39 cellular contexts compared by ENCODE assay signal in genomic region chrX:15938072-15938471, GRCh38.
"Had no signal": no experiment of that assay in that cellular context is flagged by ENCODE, and none has a peak within 500 bp of the region (broad histone marks: within the 10 kb centered on the region; RNA-seq: fewer than 3 reads in every experiment).

No MANE protein-coding gene starts in this region.

- H3K4me3 Mint-ChIP-seq: activated CD4-positive, alpha-beta memory T cell treated with anti-CD3 and anti-CD28 coated beads, Interleukin-2, amount 10 ng/mL, durations not matched to agents 7 days and 5 days; activated CD4-positive, alpha-beta T cell treated with anti-CD3 and anti-CD28 coated beads for 36 hours; activated CD4-positive, alpha-beta T cell treated with anti-CD3 and anti-CD28 coated beads, Interleukin-2, amount 10 ng/mL, durations not matched to agents 7 days and 5 days; activated CD8-positive, alpha-beta memory T cell treated with anti-CD3 and anti-CD28 coated beads, Interleukin-2, amount 10 ng/mL, durations not matched to agents 7 days and 5 days; activated CD8-positive, alpha-beta T cell treated with anti-CD3 and anti-CD28 coated beads, Interleukin-2, amount 10 ng/mL, durations not matched to agents 7 days and 5 days; activated naive CD4-positive, alpha-beta T cell treated with anti-CD3 and anti-CD28 coated beads, Interleukin-2, amount 10 ng/mL, durations not matched to agents 7 days and 5 days; activated naive CD4-positive, alpha-beta T cell treated with anti-CD3 and anti-CD28 coated beads, Interleukin-2, amount 50 U/mL, for 24 hours; activated naive CD8-positive, alpha-beta T cell; activated naive CD8-positive, alpha-beta T cell treated with anti-CD3 and anti-CD28 coated beads, Interleukin-2, amount 10 ng/mL, durations not matched to agents 7 days and 5 days; activated naive CD8-positive, alpha-beta T cell treated with anti-CD3 and anti-CD28 coated beads, Interleukin-2, amount 50 U/mL, for 24 hours; activated T-cell treated with anti-CD3 and anti-CD28 coated beads, Interleukin-2, amount 50 U/mL, for 24 hours; brain; central memory CD8-positive, alpha-beta T cell; T-helper 1 cell treated with Interleukin-12 subunit alpha and Interleukin-12 subunit beta and Interleukin-4 antibody, amounts not matched to agents 30 μg/mL and 1 μg/mL, for 36 hours; T-helper 2 cell treated with Interferon-gamma antibody and Interleukin-4, amounts not matched to agents 5 μg/mL and 100 μg/mL, for 36 hours had no signal

- H3K9me3 ChIP-seq: ascending aorta had no signal

- H3K4me1 ChIP-seq: ascending aorta had no signal

- H3K27ac Mint-ChIP-seq: activated CD4-positive, alpha-beta memory T cell treated with anti-CD3 and anti-CD28 coated beads, Interleukin-2, amount 10 ng/mL, durations not matched to agents 7 days and 5 days; activated CD4-positive, alpha-beta T cell treated with anti-CD3 and anti-CD28 coated beads for 36 hours; activated CD4-positive, alpha-beta T cell treated with anti-CD3 and anti-CD28 coated beads, Interleukin-2, amount 10 ng/mL, durations not matched to agents 7 days and 5 days; activated CD8-positive, alpha-beta memory T cell treated with anti-CD3 and anti-CD28 coated beads, Interleukin-2, amount 10 ng/mL, durations not matched to agents 7 days and 5 days; activated CD8-positive, alpha-beta T cell treated with anti-CD3 and anti-CD28 coated beads, Interleukin-2, amount 10 ng/mL, durations not matched to agents 7 days and 5 days; activated naive CD4-positive, alpha-beta T cell treated with anti-CD3 and anti-CD28 coated beads, Interleukin-2, amount 10 ng/mL, durations not matched to agents 7 days and 5 days; activated naive CD4-positive, alpha-beta T cell treated with anti-CD3 and anti-CD28 coated beads, Interleukin-2, amount 50 U/mL, for 24 hours; activated naive CD8-positive, alpha-beta T cell; activated naive CD8-positive, alpha-beta T cell treated with anti-CD3 and anti-CD28 coated beads, Interleukin-2, amount 10 ng/mL, durations not matched to agents 7 days and 5 days; activated naive CD8-positive, alpha-beta T cell treated with anti-CD3 and anti-CD28 coated beads, Interleukin-2, amount 50 U/mL, for 24 hours; activated T-cell treated with anti-CD3 and anti-CD28 coated beads, Interleukin-2, amount 50 U/mL, for 24 hours; activated T-helper 2 cell treated with anti-CD3 and anti-CD28 coated beads, Interferon-gamma antibody, Interleukin-2, Interleukin-4, amounts not matched to agents 10 μg/mL and 5 μg/mL and 100 μg/mL, durations not matched to agents 14 hours and 24 hours and 36 hours; brain; T-helper 1 cell treated with Interleukin-12 subunit alpha and Interleukin-12 subunit beta and Interleukin-4 antibody, amounts not matched to agents 30 μg/mL and 1 μg/mL, for 36 hours; T-helper 2 cell treated with Interferon-gamma antibody and Interleukin-4, amounts not matched to agents 5 μg/mL and 100 μg/mL, for 36 hours had no signal

- H3K4me1 Mint-ChIP-seq: activated CD4-positive, alpha-beta T cell treated with anti-CD3 and anti-CD28 coated beads for 36 hours; activated CD4-positive, alpha-beta T cell treated with anti-CD3 and anti-CD28 coated beads, Interleukin-2, amount 10 ng/mL, durations not matched to agents 7 days and 5 days; activated naive CD4-positive, alpha-beta T cell treated with anti-CD3 and anti-CD28 coated beads, Interleukin-2, amount 10 ng/mL, durations not matched to agents 7 days and 5 days; activated naive CD4-positive, alpha-beta T cell treated with anti-CD3 and anti-CD28 coated beads, Interleukin-2, amount 50 U/mL, for 24 hours; central memory CD8-positive, alpha-beta T cell had no signal

- FAIRE-seq: bronchial epithelial cell, TTC549 had no signal

- H3K36me3 ChIP-seq: ascending aorta, cardiac muscle cell had no signal

- ATAC-seq: activated CD4-positive, alpha-beta T cell treated with anti-CD3 and anti-CD28 coated beads for 36 hours; activated CD4-positive, CD25-positive, alpha-beta regulatory T cell treated with anti-CD3 and anti-CD28 coated beads, Interleukin-2, amount 50 U/mL, for 24 hours; activated CD8-positive, alpha-beta memory T cell treated with anti-CD3 and anti-CD28 coated beads, Interleukin-2, amount 10 ng/mL, durations not matched to agents 7 days and 5 days; activated CD8-positive, alpha-beta T cell treated with anti-CD3 and anti-CD28 coated beads, Interleukin-2, amount 10 ng/mL, durations not matched to agents 7 days and 5 days; activated naive CD8-positive, alpha-beta T cell treated with anti-CD3 and anti-CD28 coated beads, Interleukin-2, amount 50 U/mL, for 24 hours had no signal

- H3K27me3 ChIP-seq: ascending aorta, cardiac muscle cell had no signal

- H3K4me3 ChIP-seq: ascending aorta, cardiac muscle cell had no signal

- H3K27me3 Mint-ChIP-seq: activated naive CD8-positive, alpha-beta T cell had no signal

- H3K27ac ChIP-seq: ascending aorta, cardiac muscle cell, VCaP had no signal

- H3K36me3 Mint-ChIP-seq: activated CD8-positive, alpha-beta memory T cell treated with anti-CD3 and anti-CD28 coated beads, Interleukin-2, amount 10 ng/mL, durations not matched to agents 7 days and 5 days; activated naive CD4-positive, alpha-beta T cell treated with anti-CD3 and anti-CD28 coated beads, Interleukin-2, amount 10 ng/mL, durations not matched to agents 7 days and 5 days; activated naive CD4-positive, alpha-beta T cell treated with anti-CD3 and anti-CD28 coated beads, Interleukin-2, amount 50 U/mL, for 24 hours; activated naive CD8-positive, alpha-beta T cell; activated naive CD8-positive, alpha-beta T cell treated with anti-CD3 and anti-CD28 coated beads, Interleukin-2, amount 10 ng/mL, durations not matched to agents 7 days and 5 days; brain had no signal

- DNase-seq: activated CD4-positive, alpha-beta memory T cell treated with anti-CD3 and anti-CD28 coated beads, Interleukin-2, amount 10 ng/mL, durations not matched to agents 7 days and 5 days; activated CD4-positive, alpha-beta T cell treated with anti-CD3 and anti-CD28 coated beads for 1 hour; activated CD4-positive, alpha-beta T cell treated with anti-CD3 and anti-CD28 coated beads for 36 hours; activated CD4-positive, alpha-beta T cell treated with anti-CD3 and anti-CD28 coated beads for 48 hours; activated CD4-positive, alpha-beta T cell treated with anti-CD3 and anti-CD28 coated beads, Interleukin-2, amount 10 ng/mL, durations not matched to agents 7 days and 5 days; activated CD4-positive, alpha-beta T cell treated with anti-CD3 and anti-CD28 coated beads, Interleukin-2, amount 50 U/mL, for 48 hours; activated CD4-positive, CD25-positive, alpha-beta regulatory T cell; activated CD8-positive, alpha-beta memory T cell treated with anti-CD3 and anti-CD28 coated beads for 24 hours; activated CD8-positive, alpha-beta memory T cell treated with anti-CD3 and anti-CD28 coated beads, Interleukin-2, amount 10 ng/mL, durations not matched to agents 7 days and 5 days; activated CD8-positive, alpha-beta memory T cell treated with anti-CD3 and anti-CD28 coated beads, Interleukin-2, amount 50 U/mL, for 48 hours; activated CD8-positive, alpha-beta T cell treated with anti-CD3 and anti-CD28 coated beads, Interleukin-2, amount 10 ng/mL, durations not matched to agents 7 days and 5 days; activated effector memory CD4-positive, alpha-beta T cell treated with Interleukin-2 at 50 U/mL for 16 hours; activated gamma-delta T cell; activated naive CD4-positive, alpha-beta T cell treated with anti-CD3 and anti-CD28 coated beads, Interleukin-2, amount 10 ng/mL, durations not matched to agents 7 days and 5 days; activated naive CD4-positive, alpha-beta T cell treated with Interleukin-2 at 50 U/mL for 16 hours; activated naive CD8-positive, alpha-beta T cell treated with anti-CD3 and anti-CD28 coated beads, Interleukin-2, amount 10 ng/mL, durations not matched to agents 7 days and 5 days; activated naive CD8-positive, alpha-beta T cell treated with anti-CD3 and anti-CD28 coated beads, Interleukin-2, amount 50 U/mL, for 24 hours; activated T-cell treated with anti-CD3 and anti-CD28 coated beads, Interleukin-2, amount 50 U/mL, for 24 hours; activated T-cell treated with anti-CD3 and anti-CD28 coated beads, Interleukin-2, amount 50 U/mL, for 48 hours; amygdala; anterior cingulate cortex; caudate nucleus; cerebellar nuclear complex; T-helper 1 cell; T-helper 2 cell; T-helper 9 cell had no signal

- H3K9me3 Mint-ChIP-seq: activated CD4-positive, alpha-beta memory T cell treated with anti-CD3 and anti-CD28 coated beads, Interleukin-2, amount 10 ng/mL, durations not matched to agents 7 days and 5 days; activated CD4-positive, alpha-beta T cell treated with anti-CD3 and anti-CD28 coated beads, Interleukin-2, amount 10 ng/mL, durations not matched to agents 7 days and 5 days; activated naive CD4-positive, alpha-beta T cell treated with anti-CD3 and anti-CD28 coated beads, Interleukin-2, amount 10 ng/mL, durations not matched to agents 7 days and 5 days; activated naive CD4-positive, alpha-beta T cell treated with anti-CD3 and anti-CD28 coated beads, Interleukin-2, amount 50 U/mL, for 24 hours; activated naive CD8-positive, alpha-beta T cell treated with anti-CD3 and anti-CD28 coated beads, Interleukin-2, amount 10 ng/mL, durations not matched to agents 7 days and 5 days; activated naive CD8-positive, alpha-beta T cell treated with anti-CD3 and anti-CD28 coated beads, Interleukin-2, amount 50 U/mL, for 24 hours; activated T-helper 2 cell treated with anti-CD3 and anti-CD28 coated beads, Interferon-gamma antibody, Interleukin-2, Interleukin-4, amounts not matched to agents 10 μg/mL and 5 μg/mL and 100 μg/mL, durations not matched to agents 14 hours and 24 hours and 36 hours; central memory CD8-positive, alpha-beta T cell; T-helper 1 cell treated with Interleukin-12 subunit alpha and Interleukin-12 subunit beta and Interleukin-4 antibody, amounts not matched to agents 30 μg/mL and 1 μg/mL, for 36 hours; T-helper 2 cell treated with Interferon-gamma antibody and Interleukin-4, amounts not matched to agents 5 μg/mL and 100 μg/mL, for 36 hours had no signal
